ENCODE assay signal across 14 cellular contexts in the genomic region with DNA sequence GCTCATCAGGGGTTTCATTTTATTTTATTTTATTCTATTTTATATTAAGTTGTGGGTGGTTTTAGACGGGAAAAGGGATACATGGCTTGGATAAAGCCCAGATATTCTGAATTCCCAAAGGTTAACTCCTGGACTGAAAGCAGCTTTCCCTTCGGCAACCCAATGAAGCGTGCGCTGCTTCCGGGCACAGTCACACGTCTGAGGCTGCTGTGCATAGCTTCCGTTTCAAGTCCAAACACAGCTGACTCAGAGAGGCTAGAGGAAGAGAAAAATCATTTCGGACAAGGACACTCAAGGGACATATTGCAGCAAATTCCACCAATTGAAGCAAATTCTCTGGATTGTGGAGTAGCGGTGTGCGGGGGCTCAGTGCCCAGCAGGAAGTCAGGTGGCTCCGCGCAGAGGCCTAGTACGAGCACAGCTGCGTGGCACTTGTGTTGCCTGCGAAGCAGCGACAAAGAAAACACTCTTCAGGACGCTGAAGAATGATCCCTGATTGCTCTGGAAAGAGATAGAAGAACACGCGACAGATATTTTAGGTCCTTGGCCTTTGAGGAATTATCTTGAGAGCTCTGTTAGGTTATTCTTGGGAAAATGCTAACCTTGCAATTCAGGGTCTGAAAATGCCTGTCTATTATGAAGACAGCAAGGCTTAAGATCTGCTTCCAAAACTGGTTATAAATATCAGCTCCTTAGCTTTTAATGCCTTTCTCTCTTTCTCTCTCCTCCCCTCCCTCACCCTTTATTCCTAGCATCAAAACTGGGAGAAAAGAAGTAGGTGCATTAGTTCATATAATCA.
"Had no signal": no experiment of that assay in that cellular context is flagged by ENCODE, and none has a peak within 500 bp of the region (broad histone marks: within the 10 kb centered on the region; RNA-seq: fewer than 3 reads in every experiment).

No MANE protein-coding gene starts in this region.

- H3K4me1 Mint-ChIP-seq: activated CD4-positive, alpha-beta memory T cell treated with anti-CD3 and anti-CD28 coated beads, Interleukin-2, amount 10 ng/mL, durations not matched to agents 7 days and 5 days; activated naive CD8-positive, alpha-beta T cell treated with anti-CD3 and anti-CD28 coated beads, Interleukin-2, amount 10 ng/mL, durations not matched to agents 7 days and 5 days had no signal

- DNase-seq: activated CD4-positive, alpha-beta memory T cell treated with anti-CD3 and anti-CD28 coated beads, Interleukin-2, amount 10 ng/mL, durations not matched to agents 7 days and 5 days; activated naive CD8-positive, alpha-beta T cell treated with anti-CD3 and anti-CD28 coated beads, Interleukin-2, amount 10 ng/mL, durations not matched to agents 7 days and 5 days; activated T-cell treated with anti-CD3 and anti-CD28 coated beads, Interleukin-2, amount 50 U/mL, for 72 hours; esophagus squamous epithelium; foreskin fibroblast; heart left ventricle; left ventricle myocardium inferior; mesenchymal stem cell; sigmoid colon; stimulated activated CD4-positive, alpha-beta T cell treated with anti-CD3 and anti-CD28 coated beads, Interleukin-2, amount 100 ng/mL, for 24 hours; stimulated activated naive CD4-positive, alpha-beta T cell treated with Interleukin-2 at 50 U/mL for 16 hours; T-helper 9 cell had no signal

- ATAC-seq: activated T-cell treated with anti-CD3 and anti-CD28 coated beads, Interleukin-2, amount 50 U/mL, for 72 hours; natural killer cell treated with Interleukin-12 subunit alpha and Interleukin-12 subunit beta and Interleukin-15 and Interleukin-18, amount 100 ng/mL, for 72 hours had no signal

- H3K4me3 ChIP-seq: esophagus squamous epithelium, heart left ventricle, left ventricle myocardium inferior, prostate gland, sigmoid colon had no signal

- H3K36me3 ChIP-seq: esophagus squamous epithelium, heart left ventricle, left ventricle myocardium inferior, prostate gland, sigmoid colon had no signal

- H3K27me3 Mint-ChIP-seq: activated CD4-positive, alpha-beta memory T cell treated with anti-CD3 and anti-CD28 coated beads, Interleukin-2, amount 10 ng/mL, durations not matched to agents 7 days and 5 days; activated naive CD8-positive, alpha-beta T cell treated with anti-CD3 and anti-CD28 coated beads, Interleukin-2, amount 10 ng/mL, durations not matched to agents 7 days and 5 days; natural killer cell treated with Interleukin-12 subunit alpha and Interleukin-12 subunit beta and Interleukin-15 and Interleukin-18, amount 100 ng/mL, for 72 hours had no signal

- H3K9me3 ChIP-seq: esophagus squamous epithelium, prostate gland had no signal

- H3K27ac ChIP-seq: esophagus squamous epithelium, left ventricle myocardium inferior, prostate gland, sigmoid colon had no signal

- H3K4me1 ChIP-seq: esophagus squamous epithelium, heart left ventricle, left ventricle myocardium inferior, prostate gland, sigmoid colon had no signal

- H3K27ac Mint-ChIP-seq: activated CD4-positive, alpha-beta memory T cell treated with anti-CD3 and anti-CD28 coated beads, Interleukin-2, amount 10 ng/mL, durations not matched to agents 7 days and 5 days; activated naive CD8-positive, alpha-beta T cell treated with anti-CD3 and anti-CD28 coated beads, Interleukin-2, amount 10 ng/mL, durations not matched to agents 7 days and 5 days; activated T-cell treated with anti-CD3 and anti-CD28 coated beads, Interleukin-2, amount 50 U/mL, for 72 hours; natural killer cell treated with Interleukin-12 subunit alpha and Interleukin-12 subunit beta and Interleukin-15 and Interleukin-18, amount 100 ng/mL, for 72 hours had no signal

- H3K27me3 ChIP-seq: esophagus squamous epithelium, heart left ventricle, sigmoid colon had no signal

- H3K4me3 Mint-ChIP-seq: activated CD4-positive, alpha-beta memory T cell treated with anti-CD3 and anti-CD28 coated beads, Interleukin-2, amount 10 ng/mL, durations not matched to agents 7 days and 5 days; activated naive CD8-positive, alpha-beta T cell treated with anti-CD3 and anti-CD28 coated beads, Interleukin-2, amount 10 ng/mL, durations not matched to agents 7 days and 5 days; activated T-cell treated with anti-CD3 and anti-CD28 coated beads, Interleukin-2, amount 50 U/mL, for 72 hours; natural killer cell treated with Interleukin-12 subunit alpha and Interleukin-12 subunit beta and Interleukin-15 and Interleukin-18, amount 100 ng/mL, for 72 hours had no signal

- H3K36me3 Mint-ChIP-seq: activated naive CD8-positive, alpha-beta T cell treated with anti-CD3 and anti-CD28 coated beads, Interleukin-2, amount 10 ng/mL, durations not matched to agents 7 days and 5 days; natural killer cell treated with Interleukin-12 subunit alpha and Interleukin-12 subunit beta and Interleukin-15 and Interleukin-18, amount 100 ng/mL, for 72 hours had no signal
